Comparison of ENCODE assay signal across 18 cellular contexts in the genomic region with DNA sequence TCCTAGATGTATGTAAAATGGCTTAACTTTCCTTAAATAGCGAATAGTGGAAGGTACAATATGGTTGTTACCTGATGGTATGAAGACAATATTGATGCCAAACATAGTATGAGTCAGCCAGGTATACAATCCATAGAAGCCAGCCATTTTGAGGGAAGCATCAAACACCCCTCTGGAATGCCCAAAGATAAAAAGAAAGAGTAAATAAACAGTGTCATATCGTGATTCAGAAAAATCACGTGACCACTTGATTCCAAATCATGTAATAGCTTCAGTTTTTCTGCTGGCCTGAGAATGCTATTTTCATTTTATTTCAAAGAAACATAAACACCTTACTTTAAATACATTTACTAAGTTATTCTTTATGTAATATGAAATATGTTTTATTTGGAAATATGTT.
"Had no signal": no experiment of that assay in that cellular context is flagged by ENCODE, and none has a peak within 500 bp of the region (broad histone marks: within the 10 kb centered on the region; RNA-seq: fewer than 3 reads in every experiment).

No MANE protein-coding gene starts in this region.

- H3K27ac ChIP-seq: foreskin keratinocyte had no signal

- H3K4me3 ChIP-seq: breast epithelium, spleen, thoracic aorta, upper lobe of left lung had no signal

- H3K9me3 Mint-ChIP-seq: natural killer cell had no signal

- H3K27me3 ChIP-seq: breast epithelium, foreskin keratinocyte, spleen, upper lobe of left lung had no signal

- H3K36me3 Mint-ChIP-seq: natural killer cell had no signal

- H3K27me3 Mint-ChIP-seq: activated naive CD8-positive, alpha-beta T cell had no signal

- DNase-seq: activated CD4-positive, alpha-beta T cell treated with anti-CD3 and anti-CD28 coated beads for 1 hour; activated T-cell treated with anti-CD3 and anti-CD28 coated beads, Interleukin-2, amount 50 U/mL, for 1 hour; cortex of kidney; foreskin keratinocyte; hippocampal formation; kidney glomerular epithelial cell; left ventricle myocardium superior; midbrain; natural killer cell; retina; spleen; stimulated activated CD4-positive, alpha-beta T cell treated with anti-CD3 and anti-CD28 coated beads, Interleukin-4, amount 100 ng/mL, for 1 hour; stimulated activated naive CD4-positive, alpha-beta T cell; T-helper 1 cell; upper lobe of left lung had no signal

- H3K27ac Mint-ChIP-seq: natural killer cell had no signal

- H3K9me3 ChIP-seq: breast epithelium, thoracic aorta, upper lobe of left lung had no signal

- H3K4me3 Mint-ChIP-seq: activated naive CD8-positive, alpha-beta T cell; natural killer cell had no signal

- H3K36me3 ChIP-seq: breast epithelium had no signal

- ATAC-seq: foreskin keratinocyte, natural killer cell had no signal
